ENCODE assay signal across 8 cellular contexts in genomic region chr7:27739914-27740448, GRCh38. TPM values are rescaled to one million over a fixed set of nuclear protein-coding genes. Genes with fewer than 3 reads are reported as not detected.
DNase-seq lines count a peak whose midpoint lies in the region; ATAC-seq and TF ChIP-seq lines count a peak whose summit lies in the region.

Gene TAX1BP1 (plus strand): TSS chr7:27740162. CDS start chr7:27748525, 8,363 bp downstream.

- peak within 1 kb of the TSS; percentile 89 for H3K4me3 ChIP-seq in PC-3 (ENCODE audit: low read length)
- peak within 1 kb of the TSS; percentile 90 for H3K4me3 ChIP-seq in epithelial cell of proximal tubule (ENCODE audit: low read depth, low read length)
- H3K4me3 ChIP-seq in mucosa of rectum (ENCODE audit: low read length in 2 of 2): peak within 1 kb of the TSS; percentile 85 to 99

- H3K36me3 ChIP-seq in PC-3 (ENCODE audit: low read depth, low read length) (no peaks in the 10 kb centered on the region), mucosa of rectum (ENCODE audit: control insufficient read depth in 2 of 2, insufficient read depth in 2 of 2, low read length in 2 of 2) (no peaks in the 10 kb centered on the region)

- no peaks in the 10 kb centered on the region for H3K9me3 ChIP-seq in PC-3 (ENCODE audit: low read length)
- H3K9me3 ChIP-seq in mucosa of rectum (ENCODE audit: control insufficient read depth in 2 of 2, low read length in 2 of 2): no peaks in the 10 kb centered on the region

- TF ChIP-seq RAD21 in Ishikawa (IDR thresholded peaks at IDR 0.05; ENCODE audit: low read depth): no peak

- H3K4me2 ChIP-seq in PC-3 (ENCODE audit: low read length): peak within 1 kb of the TSS; percentile 89

- DNase-seq in DMS114 treated with DMSO at 0.1 percent for 48 hours (lab: John Stamatoyannopoulos, UW; ENCODE audit: unreplicated experiment) (peak; percentile 90), PC-3 (peak; percentile 93), activated T-cell treated with anti-CD3 and anti-CD28 coated beads for 48 hours (ENCODE audit: low read depth) (peak; percentile 95), epithelial cell of proximal tubule (ENCODE audit: low read depth) (peak; percentile 31)
- peak; percentile 95 for DNase-seq in stimulated activated CD8-positive, alpha-beta memory T cell treated with anti-CD3 and anti-CD28 coated beads, Interleukin-4, amount 100 ng/mL, for 48 hours

- CTCF ChIA-PET in PC-3 (lab: Charles Lee): interaction anchor here (2.0 kb wide), 1 partner anchor 544 kb away, joined by 5 read pairs; no protein-coding TSS in a partner anchor

- intact Hi-C loops in PC-3 (cut with micrococcal nuclease): loop anchor here (2.0 to 10.0 kb wide), 4 partner anchors 53 to 543 kb away; no protein-coding TSS in a partner anchor

- peaks cover 6% of the 10 kb centered on the region for H3F3A ChIP-seq in PC-3 (ENCODE audit: low read length, unreplicated experiment)

- H3K4me1 ChIP-seq in PC-3 (ENCODE audit: insufficient read depth, low read length) (peaks cover 40% of the 10 kb centered on the region), mucosa of rectum (ENCODE audit: control insufficient read depth in 2 of 2, insufficient read depth in 2 of 2, low read length in 2 of 2) (peaks cover 17 to 39% of the 10 kb centered on the region in 2 donors)

- H3K9ac ChIP-seq in PC-3 (ENCODE audit: low read length): peak within 1 kb of the TSS; percentile 84
- peak within 1 kb of the TSS; percentile 100 for H3K9ac ChIP-seq in mucosa of rectum (ENCODE audit: low read depth in 1 of 2, low read length in 2 of 2)

- no peak for TF ChIP-seq EP300 in Ishikawa (IDR thresholded peaks at IDR 0.05; ENCODE audit: borderline replicate concordance)

- H3K79me2 ChIP-seq in PC-3 (ENCODE audit: low read length): peaks cover 42% of the 10 kb centered on the region

- TF ChIP-seq CTCF in PC-3 (conservative IDR thresholded peaks at IDR 0.05; ENCODE audit: low read depth, low read length) (no peak), epithelial cell of proximal tubule (conservative IDR thresholded peaks at IDR 0.05; ENCODE audit: low read depth, low read length) (no peak)

- H2AFZ ChIP-seq in PC-3 (ENCODE audit: low read length): peak within 1 kb of the TSS; percentile 92

- no TSS peak for BruUV-seq in PC-3 (replicated peaks; lab: Mats Ljungman, UMichigan)

- H3K9me2 ChIP-seq in PC-3 (replicated peaks; ENCODE audit: low read length): no peaks in the 10 kb centered on the region

- peaks cover 5% of the 10 kb centered on the region; the same call in 1 of the 2 replicates for H4K20me1 ChIP-seq in PC-3 (ENCODE audit: low read length)

- POLR2A ChIA-PET in PC-3 (lab: Charles Lee; ENCODE audit: unreplicated experiment): interaction anchor here (0.5 to 1.2 kb wide), 6 partner anchors 34 to 571 kb away, joined by 3 to 5 read pairs (median 4); no protein-coding TSS in a partner anchor

- no peaks in the 10 kb centered on the region for H3K27me3 ChIP-seq in PC-3 (ENCODE audit: low read length)
- no peaks in the 10 kb centered on the region for H3K27me3 ChIP-seq in mucosa of rectum (ENCODE audit: control insufficient read depth in 2 of 2, insufficient read depth in 2 of 2, low read length in 2 of 2)

- ATAC-seq in GM21576 (IDR thresholded peaks at IDR 0.05; ENCODE audit: unreplicated experiment) (peak; percentile 96), PC-3 (peak; percentile 77)

- H3K27ac ChIP-seq in PC-3 (ENCODE audit: low read length) (peak within 1 kb of the TSS; percentile 71), mucosa of rectum (ENCODE audit: low read depth in 2 of 2, low read length in 2 of 2) (peak within 1 kb of the TSS; percentile 100)

TF ChIP-seq in Ishikawa, 13 proteins besides CTCF, POLR2A, EP300 and RAD21:
- TF ChIP-seq CREB1 (IDR thresholded peaks at IDR 0.05; ENCODE audit: low read depth) (peak; percentile 82), MAX (IDR thresholded peaks at IDR 0.05) (peak; percentile 48; the same call in 1 of the 2 replicates), TAF1 (IDR thresholded peaks at IDR 0.05; ENCODE audit: low read depth) (peak; percentile 73), NFIC (IDR thresholded peaks at IDR 0.05) (no peak), FOXM1 (IDR thresholded peaks at IDR 0.05; ENCODE audit: borderline replicate concordance, low read depth) (no peak), TEAD4 (IDR thresholded peaks at IDR 0.05) (no peak), YY1 (IDR thresholded peaks at IDR 0.05; ENCODE audit: low read depth) (peak; percentile 80), TCF12 (IDR thresholded peaks at IDR 0.05; ENCODE audit: low read depth) (0 out of 2 replicates have a peak, but pooled peaks have one; percentile 19)
TF ChIP-seq in Ishikawa: peak in this region for 5.

RNA-seq across cellular contexts. Expression of gene TAX1BP1, which starts in this region (rescaled TPM):
- total RNA-seq in PC-3 (2014; rRNA removed) (49.5 and 58.5 TPM in 2 replicates), epithelial cell of proximal tubule (38.4 and 63.1 TPM in 2 replicates)

Comparison
In these comparisons a context has a peak if more than half of its experiments do, and no peak if none do; other contexts are left out.
1. Peak in every context shown above with its lines: DNase-seq, ATAC-seq, H3K4me3 ChIP-seq and H3K27ac ChIP-seq.
2. DNase-seq: peak in every context shown above with its lines; median percentile 95 in activated T-cell treated with anti-CD3 and anti-CD28 coated beads for 48 hours; 95 in stimulated activated CD8-positive, alpha-beta memory T cell treated with anti-CD3 and anti-CD28 coated beads, Interleukin-4, amount 100 ng/mL, for 48 hours; 93 in PC-3; 90 in DMS114 treated with DMSO at 0.1 percent for 48 hours; 31 in epithelial cell of proximal tubule.